In the genomic region with DNA sequence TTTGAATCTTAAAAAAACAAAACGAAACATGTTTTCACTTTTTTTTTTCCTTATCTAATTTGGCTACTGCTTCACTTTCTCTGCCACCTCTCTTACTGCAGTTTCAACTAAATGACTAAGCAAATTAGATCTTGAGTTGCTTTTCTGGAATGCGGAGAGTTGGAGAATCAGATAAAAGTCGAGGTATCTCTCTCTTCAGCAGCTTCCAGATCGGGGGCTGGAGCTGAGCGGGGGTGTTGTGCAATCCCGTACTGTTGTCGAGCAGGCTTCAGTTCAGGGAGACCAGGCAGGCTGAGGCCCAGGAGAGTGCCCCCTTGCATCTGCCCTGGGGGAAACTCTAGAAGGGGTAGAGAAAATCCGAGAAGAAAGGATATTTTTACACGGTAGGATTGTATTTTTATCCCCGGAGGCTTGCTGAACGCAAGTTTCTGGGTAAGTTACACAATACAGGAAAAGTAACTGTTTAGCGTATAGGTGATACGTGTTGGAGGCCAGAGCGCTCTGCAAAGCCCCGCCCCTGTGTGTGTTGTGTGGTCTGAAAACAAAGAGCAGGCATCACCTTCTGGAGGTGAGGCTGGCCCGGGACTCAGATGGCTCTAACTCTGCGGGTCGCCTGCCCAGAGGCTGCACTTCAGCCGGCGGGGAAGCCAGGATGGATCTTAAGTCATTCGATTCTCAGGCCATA, we compare ENCODE assay signal across 1 cellular context.
TF ChIP-seq lines count a peak whose summit lies in the region.

No MANE protein-coding gene starts in this region.

TF ChIP-seq in K562, 482 proteins besides CTCF, POLR2A, EP300 and RAD21 (continued from another document):
- TF ChIP-seq, protein P1, sequence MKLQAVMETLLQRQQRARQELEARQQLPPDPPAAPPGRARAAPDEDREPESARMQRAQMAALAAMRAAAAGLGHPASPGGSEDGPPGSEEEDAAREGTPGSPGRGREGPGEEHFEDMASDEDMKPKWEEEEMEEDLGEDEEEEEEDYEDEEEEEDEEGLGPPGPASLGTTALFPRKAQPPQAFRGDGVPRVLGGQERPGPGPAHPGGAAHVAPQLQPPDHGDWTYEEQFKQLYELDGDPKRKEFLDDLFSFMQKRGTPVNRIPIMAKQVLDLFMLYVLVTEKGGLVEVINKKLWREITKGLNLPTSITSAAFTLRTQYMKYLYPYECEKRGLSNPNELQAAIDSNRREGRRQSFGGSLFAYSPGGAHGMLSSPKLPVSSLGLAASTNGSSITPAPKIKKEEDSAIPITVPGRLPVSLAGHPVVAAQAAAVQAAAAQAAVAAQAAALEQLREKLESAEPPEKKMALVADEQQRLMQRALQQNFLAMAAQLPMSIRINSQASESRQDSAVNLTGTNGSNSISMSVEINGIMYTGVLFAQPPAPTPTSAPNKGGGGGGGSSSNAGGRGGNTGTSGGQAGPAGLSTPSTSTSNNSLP (IDR thresholded peaks at IDR 0.05; ENCODE audit: borderline replicate concordance, low read depth, low read length), result 0 out of 2 replicates have a peak, but pooled peaks have one; percentile 10
- no peak for TF ChIP-seq ZNF239 (CRISPR knock-in tag; IDR thresholded peaks at IDR 0.05)
- no peak for TF ChIP-seq ESRRA (IDR thresholded peaks at IDR 0.05; ENCODE audit: borderline replicate concordance, low read depth)
- TF ChIP-seq KHSRP (IDR thresholded peaks at IDR 0.05), result no peak
- TF ChIP-seq SMARCA4 (IDR thresholded peaks at IDR 0.05), result peak; percentile 93
- TF ChIP-seq RFX1 (IDR thresholded peaks at IDR 0.05), result no peak
- TF ChIP-seq TEAD2 (tag; IDR thresholded peaks at IDR 0.05), result peak; percentile 62; the same call in 1 of the 2 replicates
- TF ChIP-seq SP1 (CRISPR knock-in tag; IDR thresholded peaks at IDR 0.05), result no peak
- no peak for TF ChIP-seq ZSCAN29 (IDR thresholded peaks at IDR 0.05)
- no peak for TF ChIP-seq ZNF830 (CRISPR knock-in tag; IDR thresholded peaks at IDR 0.05)
- TF ChIP-seq, protein P2, sequence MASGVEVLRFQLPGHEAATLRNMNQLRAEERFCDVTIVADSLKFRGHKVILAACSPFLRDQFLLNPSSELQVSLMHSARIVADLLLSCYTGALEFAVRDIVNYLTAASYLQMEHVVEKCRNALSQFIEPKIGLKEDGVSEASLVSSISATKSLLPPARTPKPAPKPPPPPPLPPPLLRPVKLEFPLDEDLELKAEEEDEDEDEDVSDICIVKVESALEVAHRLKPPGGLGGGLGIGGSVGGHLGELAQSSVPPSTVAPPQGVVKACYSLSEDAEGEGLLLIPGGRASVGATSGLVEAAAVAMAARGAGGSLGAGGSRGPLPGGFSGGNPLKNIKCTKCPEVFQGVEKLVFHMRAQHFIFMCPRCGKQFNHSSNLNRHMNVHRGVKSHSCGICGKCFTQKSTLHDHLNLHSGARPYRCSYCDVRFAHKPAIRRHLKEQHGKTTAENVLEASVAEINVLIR (CRISPR knock-in tag; IDR thresholded peaks at IDR 0.05), result no peak
- TF ChIP-seq, protein P3, sequence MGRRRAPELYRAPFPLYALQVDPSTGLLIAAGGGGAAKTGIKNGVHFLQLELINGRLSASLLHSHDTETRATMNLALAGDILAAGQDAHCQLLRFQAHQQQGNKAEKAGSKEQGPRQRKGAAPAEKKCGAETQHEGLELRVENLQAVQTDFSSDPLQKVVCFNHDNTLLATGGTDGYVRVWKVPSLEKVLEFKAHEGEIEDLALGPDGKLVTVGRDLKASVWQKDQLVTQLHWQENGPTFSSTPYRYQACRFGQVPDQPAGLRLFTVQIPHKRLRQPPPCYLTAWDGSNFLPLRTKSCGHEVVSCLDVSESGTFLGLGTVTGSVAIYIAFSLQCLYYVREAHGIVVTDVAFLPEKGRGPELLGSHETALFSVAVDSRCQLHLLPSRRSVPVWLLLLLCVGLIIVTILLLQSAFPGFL (CRISPR knock-in tag; IDR thresholded peaks at IDR 0.05), result no peak
- no peak for TF ChIP-seq HDAC8 (tag; IDR thresholded peaks at IDR 0.05)
TF ChIP-seq in K562: peak in this region for 94.
